Comparison of ENCODE assay signal across 33 cellular contexts in genomic region chr22:38085056-38085455, GRCh38. TPM values are rescaled to one million over a fixed set of nuclear protein-coding genes. Genes with fewer than 3 reads are reported as not detected.
"Had no signal": no experiment of that assay in that cellular context is flagged by ENCODE, and none has a peak within 500 bp of the region (broad histone marks: within the 10 kb centered on the region; RNA-seq: fewer than 3 reads in every experiment).

No MANE protein-coding gene starts in this region.

- DNase-seq: activated CD4-positive, alpha-beta memory T cell treated with anti-CD3 and anti-CD28 coated beads, Interleukin-2, amount 10 ng/mL, durations not matched to agents 7 days and 5 days; activated CD4-positive, alpha-beta T cell treated with anti-CD3 and anti-CD28 coated beads for 1 hour; activated CD4-positive, alpha-beta T cell treated with anti-CD3 and anti-CD28 coated beads for 48 hours; activated CD4-positive, CD25-positive, alpha-beta regulatory T cell; activated CD8-positive, alpha-beta memory T cell treated with anti-CD3 and anti-CD28 coated beads for 24 hours; activated CD8-positive, alpha-beta memory T cell treated with anti-CD3 and anti-CD28 coated beads, Interleukin-2, amount 10 ng/mL, durations not matched to agents 7 days and 5 days; activated CD8-positive, alpha-beta memory T cell treated with anti-CD3 and anti-CD28 coated beads, Interleukin-2, amount 50 U/mL, for 48 hours; activated effector memory CD4-positive, alpha-beta T cell treated with Interleukin-2 at 50 U/mL for 16 hours; activated naive CD4-positive, alpha-beta T cell treated with anti-CD3 and anti-CD28 coated beads, Interleukin-2, amount 50 U/mL, for 16 hours; activated naive CD8-positive, alpha-beta T cell treated with anti-CD3 and anti-CD28 coated beads for 36 hours; activated T-cell treated with anti-CD3 and anti-CD28 coated beads, Interleukin-2, amount 50 U/mL, for 48 hours; amniotic stem cell; brain microvascular endothelial cell; MM.1S; MV-4-11; NCI-H1092; NCI-H1436 treated with DMSO at 0.1 percent for 48 hours; NCI-H1694 treated with DMSO at 0.1 percent for 48 hours; NCI-H2029; NCI-H345; NCI-H524 treated with DMSO at 0.1 percent for 48 hours; SIG-M5; SW 1271; T-helper 1 cell; T-helper 2 cell; T-helper 9 cell had no signal

- H3K36me3 ChIP-seq: brain microvascular endothelial cell, WERI-Rb-1 had no signal

- H3K27ac ChIP-seq: brain microvascular endothelial cell had no signal

- H3K27ac Mint-ChIP-seq: activated CD4-positive, alpha-beta memory T cell treated with anti-CD3 and anti-CD28 coated beads, Interleukin-2, amount 10 ng/mL, durations not matched to agents 7 days and 5 days; activated CD8-positive, alpha-beta memory T cell treated with anti-CD3 and anti-CD28 coated beads, Interleukin-2, amount 10 ng/mL, durations not matched to agents 7 days and 5 days; activated naive CD8-positive, alpha-beta T cell treated with anti-CD3 and anti-CD28 coated beads for 36 hours had no signal

- H3K36me3 Mint-ChIP-seq: activated CD8-positive, alpha-beta memory T cell treated with anti-CD3 and anti-CD28 coated beads, Interleukin-2, amount 10 ng/mL, durations not matched to agents 7 days and 5 days had no signal

- H3K4me1 Mint-ChIP-seq: central memory CD8-positive, alpha-beta T cell had no signal

- H3K9me3 Mint-ChIP-seq: activated CD4-positive, alpha-beta memory T cell treated with anti-CD3 and anti-CD28 coated beads, Interleukin-2, amount 10 ng/mL, durations not matched to agents 7 days and 5 days; activated naive CD8-positive, alpha-beta T cell treated with anti-CD3 and anti-CD28 coated beads for 36 hours; central memory CD8-positive, alpha-beta T cell had no signal

- H3K4me3 Mint-ChIP-seq: activated CD4-positive, alpha-beta memory T cell treated with anti-CD3 and anti-CD28 coated beads, Interleukin-2, amount 10 ng/mL, durations not matched to agents 7 days and 5 days; activated CD8-positive, alpha-beta memory T cell treated with anti-CD3 and anti-CD28 coated beads, Interleukin-2, amount 10 ng/mL, durations not matched to agents 7 days and 5 days; activated naive CD8-positive, alpha-beta T cell treated with anti-CD3 and anti-CD28 coated beads for 36 hours; central memory CD8-positive, alpha-beta T cell had no signal

- ATAC-seq: activated CD8-positive, alpha-beta memory T cell treated with anti-CD3 and anti-CD28 coated beads, Interleukin-2, amount 10 ng/mL, durations not matched to agents 7 days and 5 days; Panc1 had no signal

RNA-seq across cellular contexts. Expression of gene SLC16A8, which starts 1.1 kb away (rescaled TPM):
- total RNA-seq: activated CD4-positive, alpha-beta memory T cell treated with anti-CD3 and anti-CD28 coated beads, Interleukin-2, amount 10 ng/mL, durations not matched to agents 7 days and 5 days; activated CD8-positive, alpha-beta memory T cell treated with anti-CD3 and anti-CD28 coated beads, Interleukin-2, amount 10 ng/mL, durations not matched to agents 7 days and 5 days; activated naive CD8-positive, alpha-beta T cell treated with anti-CD3 and anti-CD28 coated beads for 36 hours; LHCN-M2; NCI-H460; RPMI7951; SK-MEL-5 had no signal

RNA-seq across cellular contexts. Expression of gene BAIAP2L2, which starts 25.4 kb away (rescaled TPM):
- total RNA-seq: NCI-H460 had no signal
